Comparison of ENCODE assay signal across 1 cellular context in genomic region chr11:61966673-61967176, GRCh38.
TF ChIP-seq lines count a peak whose summit lies in the region.

No MANE protein-coding gene starts in this region.

TF ChIP-seq in K562, 482 proteins besides CTCF, POLR2A, EP300 and RAD21 (continued from another document and continues in another):
- TF ChIP-seq ZNF518B (CRISPR knock-in tag; IDR thresholded peaks at IDR 0.05) (no peak), U2AF1 (optimal IDR thresholded peaks at IDR 0.05; ENCODE audit: low read depth, low read length) (no peak), ZBED1 (IDR thresholded peaks at IDR 0.05) (peak; percentile 80), ZNF449 (CRISPR knock-in tag; IDR thresholded peaks at IDR 0.05) (0 out of 2 replicates have a peak, but pooled peaks have one; percentile 7), ZBTB11 (CRISPR knock-in tag; IDR thresholded peaks at IDR 0.05) (no peak; a peak in 1 of 6 replicates), MCM2 (IDR thresholded peaks at IDR 0.05; ENCODE audit: low read depth) (no peak), C11orf30 (IDR thresholded peaks at IDR 0.05; ENCODE audit: low read depth) (no peak), STAT5B (CRISPR knock-in tag; IDR thresholded peaks at IDR 0.05) (no peak), TFAP4 (CRISPR knock-in tag; IDR thresholded peaks at IDR 0.05; ENCODE audit: borderline replicate concordance) (peak; percentile 37; the same call in 1 of the 2 replicates), CAMTA2 (CRISPR knock-in tag; conservative IDR thresholded peaks at IDR 0.05) (no peak), HEY1 (CRISPR knock-in tag; IDR thresholded peaks at IDR 0.05; ENCODE audit: borderline replicate concordance) (no peak), LCOR (CRISPR knock-in tag; IDR thresholded peaks at IDR 0.05) (0 out of 2 replicates have a peak, but pooled peaks have one; percentile 47), REST (CRISPR knock-in tag; IDR thresholded peaks at IDR 0.05; ENCODE audit: low read depth) (no peak), ZNF408 (CRISPR knock-in tag; IDR thresholded peaks at IDR 0.05; ENCODE audit: low read depth) (no peak), THRAP3 (IDR thresholded peaks at IDR 0.05; ENCODE audit: borderline replicate concordance) (peak; percentile 46; the same call in 1 of the 2 replicates), HDAC1 (IDR thresholded peaks at IDR 0.05) (0 out of 4 replicates have a peak, but pooled peaks of 1 of the 2 experiments have one; percentile 10), TAL1 (IDR thresholded peaks at IDR 0.05) (peak; percentile 89), ESRRA (IDR thresholded peaks at IDR 0.05; ENCODE audit: borderline replicate concordance, low read depth) (peak; percentile 62; the same call in 1 of the 2 replicates), ZNF75A (CRISPR knock-in tag; IDR thresholded peaks at IDR 0.05) (0 out of 2 replicates have a peak, but pooled peaks have one; percentile 16), SMAD3 (CRISPR knock-in tag; conservative IDR thresholded peaks at IDR 0.05) (peak; percentile 57), CBFA2T3 (IDR thresholded peaks at IDR 0.05) (peak; percentile 95), NR2C2 (CRISPR knock-in tag; IDR thresholded peaks at IDR 0.05) (no peak; the same call in 1 of the 2 replicates), NR2C2 (tag; IDR thresholded peaks at IDR 0.05) (peak; percentile 58), ZNF699 (CRISPR knock-in tag; IDR thresholded peaks at IDR 0.05; ENCODE audit: insufficient replicate concordance) (no peak), NR4A1 (CRISPR knock-in tag; IDR thresholded peaks at IDR 0.05) (no peak), NR4A1 (tag; IDR thresholded peaks at IDR 0.05) (0 out of 2 replicates have a peak, but pooled peaks have one; percentile 1), SMARCA4 (IDR thresholded peaks at IDR 0.05) (peak; percentile 94), TAF15 (IDR thresholded peaks at IDR 0.05; ENCODE audit: low read depth, low read length) (no peak), ZEB2 (IDR thresholded peaks at IDR 0.05) (peak; percentile 91), DMBX1 (CRISPR knock-in tag; IDR thresholded peaks at IDR 0.05; ENCODE audit: borderline replicate concordance) (no peak; the same call in 1 of the 2 replicates), NFATC3 (IDR thresholded peaks at IDR 0.05) (no peak), HNRNPH1 (optimal IDR thresholded peaks at IDR 0.05; ENCODE audit: low read depth, low read length) (no peak), NCOA2 (IDR thresholded peaks at IDR 0.05; ENCODE audit: partially characterized antibody in 2 of 2) (no peak), POLR3A (IDR thresholded peaks at IDR 0.05; ENCODE audit: borderline replicate concordance, extremely low read depth, insufficient read depth, insufficient read length) (no peak), ZKSCAN8 (CRISPR knock-in tag; IDR thresholded peaks at IDR 0.05) (no peak), CREB3L1 (IDR thresholded peaks at IDR 0.05; ENCODE audit: borderline replicate concordance, low read depth) (no peak; the same call in 1 of the 2 replicates), MYC (IDR thresholded peaks at IDR 0.05; ENCODE audit: low read depth, low read length) (peak; percentile 33; the same call in 1 of the 2 replicates), MYC (CRISPR knock-in tag; IDR thresholded peaks at IDR 0.05; ENCODE audit: borderline replicate concordance, low read depth) (no peak), POLR2AphosphoS2 (IDR thresholded peaks at IDR 0.05; ENCODE audit: low read length) (no peak; the same call in 1 of the 2 replicates), BHLHE40 (IDR thresholded peaks at IDR 0.05; ENCODE audit: low read length) (peak; percentile 87), THRB (CRISPR knock-in tag; conservative IDR thresholded peaks at IDR 0.05) (0 out of 2 replicates have a peak, but pooled peaks have one; percentile 41), ZBTB49 (CRISPR knock-in tag; IDR thresholded peaks at IDR 0.05; ENCODE audit: borderline replicate concordance) (no peak), DDX20 (tag; IDR thresholded peaks at IDR 0.05; ENCODE audit: low read depth) (no peak), RBFOX2 (IDR thresholded peaks at IDR 0.05; ENCODE audit: low read depth, low read length) (no peak; the same call in 1 of the 2 replicates), DNMT1 (IDR thresholded peaks at IDR 0.05) (0 out of 2 replicates have a peak, but pooled peaks have one; percentile 25), NR1H2 (CRISPR knock-in tag; IDR thresholded peaks at IDR 0.05) (no peak; the same call in 1 of the 2 replicates), ARID1B (IDR thresholded peaks at IDR 0.05) (peak; percentile 96), CBFA2T2 (conservative IDR thresholded peaks at IDR 0.05) (peak; percentile 90)
